ENCODE assay signal across 18 cellular contexts in the genomic region with DNA sequence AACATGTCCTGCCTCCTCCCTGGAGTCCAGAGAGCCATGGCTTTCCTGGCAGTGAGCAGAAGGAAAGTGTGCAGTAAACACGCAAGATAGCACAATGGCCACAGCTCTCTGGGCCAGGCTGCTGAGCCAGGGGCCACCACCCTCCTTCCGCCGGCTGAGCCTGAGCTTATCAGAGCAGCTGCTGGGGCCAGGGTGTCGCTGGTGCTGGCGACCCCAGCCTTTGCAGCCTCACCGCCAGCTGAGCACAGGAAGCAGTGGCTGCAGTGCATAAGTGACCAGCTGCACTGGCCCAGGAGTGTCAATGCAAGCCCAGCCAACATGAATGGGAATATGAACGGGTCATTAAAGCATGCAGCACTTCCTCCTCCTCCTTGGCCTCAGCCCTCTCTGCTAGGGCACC.
A peak's percentile ranks its signal among the peaks of the same experiment; 100 is the strongest.
DNase-seq lines count a peak whose midpoint lies in the region; ATAC-seq and TF ChIP-seq lines count a peak whose summit lies in the region.
"Had no signal": no experiment of that assay in that cellular context is flagged by ENCODE, and none has a peak within 500 bp of the region (broad histone marks: within the 10 kb centered on the region; RNA-seq: fewer than 3 reads in every experiment).

No MANE protein-coding gene starts in this region.

- no peak overlapping the region for H3K4me3 Mint-ChIP-seq in natural killer cell treated with Interleukin-12 subunit alpha and Interleukin-12 subunit beta and Interleukin-15 and Interleukin-18, amount 100 ng/mL, for 72 hours
- H3K4me3 Mint-ChIP-seq in natural killer cell (no peak overlapping the region), chondrocyte (ENCODE audit: unreplicated experiment) (no peak overlapping the region), neural crest cell (no peak overlapping the region)
- H3K4me3 Mint-ChIP-seq: H9 had no signal

- peak; percentile 42 for DNase-seq in natural killer cell treated with Interleukin-12 subunit alpha and Interleukin-12 subunit beta and Interleukin-15 and Interleukin-18, amount 100 ng/mL, for 72 hours (ENCODE audit: low spot score)
- DNase-seq in natural killer cell (no peak), chondrocyte (ENCODE audit: low spot score) (peak; percentile 63), neural crest cell (ENCODE audit: low read depth, low spot score) (no peak), NCI-H446 treated with DMSO at 0.1 percent for 48 hours (lab: John Stamatoyannopoulos, UW) (no peak), NCI-H345 treated with DMSO at 0.1 percent for 48 hours (lab: John Stamatoyannopoulos, UW; ENCODE audit: unreplicated experiment) (no peak)
- no peak for DNase-seq in stimulated activated naive CD8-positive, alpha-beta T cell treated with anti-CD3 and anti-CD28 coated beads, Interleukin-15, Interleukin-2, amounts not matched to agents 100 U/mL and 50 U/mL, for 24 hours
- DNase-seq: activated CD4-positive, alpha-beta T cell treated with anti-CD3 and anti-CD28 coated beads, Interleukin-2, amount 50 U/mL, for 4 hours; activated naive CD4-positive, alpha-beta T cell treated with anti-CD3 and anti-CD28 coated beads, Interleukin-2, amount 50 U/mL, for 16 hours; foreskin melanocyte; H9; left cardiac atrium; NCI-H1930; NCI-H526 treated with DMSO at 0.1 percent for 48 hours; occipital lobe; PC-3; stimulated activated CD4-positive, alpha-beta T cell treated with anti-CD3 and anti-CD28 coated beads, Interleukin-4, amount 100 ng/mL, for 24 hours had no signal

- ATAC-seq in natural killer cell treated with Interleukin-12 subunit alpha and Interleukin-12 subunit beta and Interleukin-15 and Interleukin-18, amount 100 ng/mL, for 72 hours: no peak
- ATAC-seq in natural killer cell: no peak
- ATAC-seq in stimulated activated naive CD8-positive, alpha-beta T cell treated with anti-CD3 and anti-CD28 coated beads, Interleukin-15, Interleukin-2, amounts not matched to agents 100 U/mL and 50 U/mL, for 24 hours: no peak
- ATAC-seq: mucosa of descending colon, PC-3 had no signal

- peaks cover 10 to 16% of the 10 kb centered on the region in 2 donors for H3K4me1 Mint-ChIP-seq in natural killer cell treated with Interleukin-12 subunit alpha and Interleukin-12 subunit beta and Interleukin-15 and Interleukin-18, amount 100 ng/mL, for 72 hours (ENCODE audit: low read depth in 2 of 2)
- H3K4me1 Mint-ChIP-seq in natural killer cell: peaks cover 17 to 30% of the 10 kb centered on the region in 2 donors
- H3K4me1 Mint-ChIP-seq in chondrocyte (ENCODE audit: low read depth): peaks cover 64% of the 10 kb centered on the region
- peaks cover 44% of the 10 kb centered on the region for H3K4me1 Mint-ChIP-seq in neural crest cell

- no peaks in the 10 kb centered on the region for H3K36me3 Mint-ChIP-seq in natural killer cell treated with Interleukin-12 subunit alpha and Interleukin-12 subunit beta and Interleukin-15 and Interleukin-18, amount 100 ng/mL, for 72 hours
- H3K36me3 Mint-ChIP-seq in natural killer cell (no peaks in the 10 kb centered on the region), chondrocyte (ENCODE audit: low read depth) (no peaks in the 10 kb centered on the region), neural crest cell (ENCODE audit: low read depth) (no peaks in the 10 kb centered on the region)

- H3K9me3 Mint-ChIP-seq in natural killer cell treated with Interleukin-12 subunit alpha and Interleukin-12 subunit beta and Interleukin-15 and Interleukin-18, amount 100 ng/mL, for 72 hours: no peaks in the 10 kb centered on the region
- H3K9me3 Mint-ChIP-seq in natural killer cell (no peaks in the 10 kb centered on the region), chondrocyte (ENCODE audit: low read depth) (no peaks in the 10 kb centered on the region), neural crest cell (no peaks in the 10 kb centered on the region)
- H3K9me3 Mint-ChIP-seq: H9 had no signal

- H3K27ac Mint-ChIP-seq in natural killer cell treated with Interleukin-12 subunit alpha and Interleukin-12 subunit beta and Interleukin-15 and Interleukin-18, amount 100 ng/mL, for 72 hours: no peak overlapping the region
- H3K27ac Mint-ChIP-seq in natural killer cell: no peak overlapping the region
- no peak overlapping the region for H3K27ac Mint-ChIP-seq in chondrocyte (ENCODE audit: unreplicated experiment)
- peak overlapping the region; percentile 65 for H3K27ac Mint-ChIP-seq in neural crest cell (ENCODE audit: unreplicated experiment)

- intact Hi-C loops in natural killer cell (cut with micrococcal nuclease): no loop called here

- no peak for TF ChIP-seq CTCF in natural killer cell (IDR thresholded peaks at IDR 0.05)
- no peak for TF ChIP-seq CTCF in chondrocyte (IDR thresholded peaks at IDR 0.05)
- no peak for TF ChIP-seq CTCF in neural crest cell (conservative IDR thresholded peaks at IDR 0.05)

- peaks cover 0 to 3% of the 10 kb centered on the region in 2 donors for H3K27me3 Mint-ChIP-seq in natural killer cell treated with Interleukin-12 subunit alpha and Interleukin-12 subunit beta and Interleukin-15 and Interleukin-18, amount 100 ng/mL, for 72 hours
- no peaks in the 10 kb centered on the region for H3K27me3 Mint-ChIP-seq in natural killer cell (ENCODE audit: low read depth in 2 of 2)
- H3K27me3 Mint-ChIP-seq in chondrocyte (ENCODE audit: low read depth): peaks cover 2% of the 10 kb centered on the region
- no peaks in the 10 kb centered on the region for H3K27me3 Mint-ChIP-seq in neural crest cell (ENCODE audit: low read depth)

Comparison
In these comparisons a context has a peak if more than half of its experiments do, and no peak if none do; other contexts are left out.
1. DNase-seq: peak in natural killer cell treated with Interleukin-12 subunit alpha and Interleukin-12 subunit beta and Interleukin-15 and Interleukin-18, amount 100 ng/mL, for 72 hours (single experiment) and chondrocyte (single experiment); none in natural killer cell (single experiment), neural crest cell (single experiment), stimulated activated naive CD8-positive, alpha-beta T cell treated with anti-CD3 and anti-CD28 coated beads, Interleukin-15, Interleukin-2, amounts not matched to agents 100 U/mL and 50 U/mL, for 24 hours (single experiment), NCI-H446 treated with DMSO at 0.1 percent for 48 hours (single experiment) and NCI-H345 treated with DMSO at 0.1 percent for 48 hours (single experiment).